In genomic region chr5:139341689-139342422, GRCh38 we compare ENCODE assay signal across 8 cellular contexts. TPM values are rescaled to one million over a fixed set of nuclear protein-coding genes. Genes with fewer than 3 reads are reported as not detected.
DNase-seq lines count a peak whose midpoint lies in the region; ATAC-seq and TF ChIP-seq lines count a peak whose summit lies in the region.

Gene PAIP2 (plus strand): TSS chr5:139341854. CDS start chr5:139363785, 21,931 bp downstream.

- no peaks in the 10 kb centered on the region for H3K27me3 ChIP-seq in BJ (ENCODE audit: control insufficient read depth, insufficient read depth, low read length)

- CTCF ChIA-PET in BJ (lab: Yijun Ruan, JAX), result interaction anchor here (0.6 to 2.7 kb wide), 9 partner anchors 9 to 999 kb away, joined by 3 to 9 read pairs (median 6); no protein-coding TSS in a partner anchor
- CTCF ChIA-PET in activated CD4-positive, alpha-beta T cell treated with anti-CD3 and anti-CD28 coated beads for 36 hours (lab: Charles Lee), result interaction anchor here (0.5 to 3.0 kb wide), 19 partner anchors 9 to 91 kb away, joined by 3 to 16 read pairs (median 4); partner anchors contain the start of gene PROB1

- H3K4me3 ChIP-seq in BJ (ENCODE audit: low read depth, low read length) (peak within 1 kb of the TSS; percentile 100), choroid plexus epithelial cell (ENCODE audit: low read depth, low read length) (peak within 1 kb of the TSS; percentile 100)

- H3K9me3 Mint-ChIP-seq in activated CD4-positive, alpha-beta T cell treated with anti-CD3 and anti-CD28 coated beads for 36 hours (ENCODE audit: low read depth), result no peaks in the 10 kb centered on the region

- no peaks in the 10 kb centered on the region for H3K27me3 Mint-ChIP-seq in activated CD4-positive, alpha-beta T cell treated with anti-CD3 and anti-CD28 coated beads for 36 hours

- peak; percentile 90 for TF ChIP-seq CTCF in BJ (IDR thresholded peaks at IDR 0.05; ENCODE audit: insufficient read depth, low read depth, low read length)
- TF ChIP-seq CTCF in choroid plexus epithelial cell (conservative IDR thresholded peaks at IDR 0.05; ENCODE audit: low read depth, low read length), result peak; percentile 78

- intact Hi-C loops in activated CD4-positive, alpha-beta T cell treated with anti-CD3 and anti-CD28 coated beads for 36 hours (cut with DNase I, micrococcal nuclease), result loop anchor here (1.0 to 2.0 kb wide), 12 partner anchors 48 to 878 kb away; partner anchors contain the start of genes SIL1 (in 2 of the 2), DNAJC18 (in 1 of the 2), ETF1 (in 1 of the 2) and HSPA9 (in 1 of the 2)

- no peaks in the 10 kb centered on the region for H3K36me3 ChIP-seq in BJ (ENCODE audit: control insufficient read depth, insufficient read depth, low read length)

- H3K4me3 Mint-ChIP-seq in activated CD4-positive, alpha-beta T cell treated with anti-CD3 and anti-CD28 coated beads for 36 hours, result peak within 1 kb of the TSS; percentile 88

- peaks cover 22% of the 10 kb centered on the region for H3K36me3 Mint-ChIP-seq in activated CD4-positive, alpha-beta T cell treated with anti-CD3 and anti-CD28 coated beads for 36 hours (ENCODE audit: low read depth)

- DNase-seq in BJ (ENCODE audit: low read depth), result peak; percentile 88
- DNase-seq in GM19238 (ENCODE audit: insufficient read length, low spot score), result peak; percentile 83
- peak; percentile 93 to 97 for DNase-seq in NCI-H524 (lab: John Stamatoyannopoulos, UW)
- DNase-seq in activated CD4-positive, alpha-beta T cell treated with anti-CD3 and anti-CD28 coated beads for 36 hours, result peak; percentile 99
- DNase-seq in choroid plexus epithelial cell (ENCODE audit: low read depth), result peak; percentile 99
- DNase-seq in kidney tubule cell (ENCODE audit: low spot score), result peak; percentile 97
- DNase-seq in stimulated activated CD4-positive, alpha-beta T cell treated with anti-CD3 and anti-CD28 coated beads, Interleukin-1b, Interleukin-23, amount 100 ng/mL, for 24 hours (ENCODE audit: low read depth in 4 of 4, low spot score in 1 of 4), result peak; percentile 93 to 97 (median 96)

- peak; percentile 90 for ATAC-seq in HG03442 (IDR thresholded peaks at IDR 0.05; ENCODE audit: unreplicated experiment)
- ATAC-seq in activated CD4-positive, alpha-beta T cell treated with anti-CD3 and anti-CD28 coated beads for 36 hours, result peak; percentile 88

- H3K4me1 Mint-ChIP-seq in activated CD4-positive, alpha-beta T cell treated with anti-CD3 and anti-CD28 coated beads for 36 hours, result peaks cover 53% of the 10 kb centered on the region

- POLR2A ChIA-PET in BJ (lab: Charles Lee), result interaction anchor here (0.5 to 1.1 kb wide), 8 partner anchors 23 to 317 kb away, joined by 3 to 15 read pairs (median 4); partner anchors contain the start of gene MATR3
- POLR2A ChIA-PET in activated CD4-positive, alpha-beta T cell treated with anti-CD3 and anti-CD28 coated beads for 36 hours (lab: Charles Lee), result interaction anchor here (0.7 to 1.6 kb wide), 9 partner anchors 14 to 615 kb away, joined by 3 to 16 read pairs (median 4); partner anchors contain the start of genes DNAJC18, MATR3 and SPATA24

- peak within 1 kb of the TSS; percentile 94 for H3K27ac Mint-ChIP-seq in activated CD4-positive, alpha-beta T cell treated with anti-CD3 and anti-CD28 coated beads for 36 hours

RNA-seq across cellular contexts. Expression of gene PAIP2, which starts in this region (rescaled TPM):
- polyA plus RNA-seq in BJ (2011; rRNA removed), result 35.4 and 65.2 TPM in 2 replicates
- polyA minus RNA-seq in BJ (2011; rRNA and poly(A)+ RNA removed), result 17.9 and 22.9 TPM in 2 replicates
- total RNA-seq in activated CD4-positive, alpha-beta T cell treated with anti-CD3 and anti-CD28 coated beads for 36 hours, result 100 to 1,000 TPM; 101 to 126 TPM

Comparison
In these comparisons a context has a peak if more than half of its experiments do, and no peak if none do; other contexts are left out.
1. Peak in every context shown above with its lines: DNase-seq, ATAC-seq and H3K4me3 ChIP-seq.